ENCODE assay signal across 2 cellular contexts in genomic region chr3:57797701-57798487, GRCh38.
A peak's percentile ranks its signal among the peaks of the same experiment; 100 is the strongest.
TF ChIP-seq lines count a peak whose summit lies in the region.

No MANE protein-coding gene starts in this region.

TF ChIP-seq in HepG2, 621 proteins besides CTCF, POLR2A, EP300 and RAD21 (continues in another document):
- TF ChIP-seq ELF3 (CRISPR knock-in tag; IDR thresholded peaks at IDR 0.05) (0 out of 2 replicates have a peak, but pooled peaks have one; percentile 11), ZNF558 (CRISPR knock-in tag; IDR thresholded peaks at IDR 0.05; ENCODE audit: borderline replicate concordance) (no peak), HOMEZ (CRISPR knock-in tag; IDR thresholded peaks at IDR 0.05; ENCODE audit: low read depth) (peak; percentile 33; the same call in 1 of the 2 replicates), THAP11 (CRISPR knock-in tag; IDR thresholded peaks at IDR 0.05) (0 out of 2 replicates have a peak, but pooled peaks have one; percentile 20), POLR2AphosphoS2 (IDR thresholded peaks at IDR 0.05; ENCODE audit: low read depth, low read length) (no peak), ZSCAN9 (CRISPR knock-in tag; IDR thresholded peaks at IDR 0.05; ENCODE audit: borderline replicate concordance) (no peak), TIGD3 (CRISPR knock-in tag; IDR thresholded peaks at IDR 0.05; ENCODE audit: borderline replicate concordance) (no peak), TCF7 (IDR thresholded peaks at IDR 0.05; ENCODE audit: low read depth) (peak; percentile 56), CREB3 (CRISPR knock-in tag; IDR thresholded peaks at IDR 0.05) (0 out of 2 replicates have a peak, but pooled peaks have one; percentile 37), PAXIP1 (CRISPR knock-in tag; conservative IDR thresholded peaks at IDR 0.05) (peak; percentile 90), KAT8 (CRISPR knock-in tag; IDR thresholded peaks at IDR 0.05) (no peak), HNF4G (IDR thresholded peaks at IDR 0.05; ENCODE audit: borderline replicate concordance, low read depth, low read length) (peak; percentile 83), HNF4G (CRISPR knock-in tag; IDR thresholded peaks at IDR 0.05; ENCODE audit: borderline replicate concordance, low read depth) (no peak), MAZ (IDR thresholded peaks at IDR 0.05; ENCODE audit: borderline replicate concordance, low read depth, low read length) (no peak), MAZ (CRISPR knock-in tag; IDR thresholded peaks at IDR 0.05; ENCODE audit: low read depth) (no peak), SOX5 (CRISPR knock-in tag; IDR thresholded peaks at IDR 0.05; ENCODE audit: borderline replicate concordance) (peak; percentile 52; the same call in 1 of the 2 replicates), CEBPG (CRISPR knock-in tag; IDR thresholded peaks at IDR 0.05) (0 out of 2 replicates have a peak, but pooled peaks have one; percentile 31), FOXA3 (CRISPR knock-in tag; IDR thresholded peaks at IDR 0.05) (peak; percentile 84), SAP130 (CRISPR knock-in tag; IDR thresholded peaks at IDR 0.05; ENCODE audit: low read depth) (peak; percentile 27; the same call in 1 of the 2 replicates), PAX8 (CRISPR knock-in tag; IDR thresholded peaks at IDR 0.05; ENCODE audit: borderline replicate concordance) (no peak), GATAD2A (CRISPR knock-in tag; IDR thresholded peaks at IDR 0.05) (peak; percentile 84), SOX13 (IDR thresholded peaks at IDR 0.05) (no peak), SOX13 (CRISPR knock-in tag; conservative IDR thresholded peaks at IDR 0.05 in 1 of 2, IDR thresholded peaks at IDR 0.05 in 1 of 2) (peak in 1 of 2 experiments; percentile 44; a peak in 1 of 4 replicates), SRY (CRISPR knock-in tag; IDR thresholded peaks at IDR 0.05) (no peak), FOXP1 (IDR thresholded peaks at IDR 0.05) (no peak), FOXP1 (CRISPR knock-in tag; IDR thresholded peaks at IDR 0.05) (peak; percentile 60; the same call in 1 of the 2 replicates), FOXK1 (CRISPR knock-in tag; IDR thresholded peaks at IDR 0.05; ENCODE audit: borderline replicate concordance, low read depth) (peak; percentile 16; the same call in 1 of the 2 replicates), FOXJ3 (CRISPR knock-in tag; IDR thresholded peaks at IDR 0.05; ENCODE audit: borderline replicate concordance) (peak; percentile 72; the same call in 1 of the 2 replicates), ZNF615 (CRISPR knock-in tag; IDR thresholded peaks at IDR 0.05; ENCODE audit: borderline replicate concordance) (no peak)

TF ChIP-seq in HEK293T, 16 proteins besides CTCF, POLR2A, EP300 and RAD21:
- no peak for TF ChIP-seq L3MBTL2 (conservative IDR thresholded peaks at IDR 0.05)
- no peak for TF ChIP-seq SUZ12 (IDR thresholded peaks at IDR 0.05)
- TF ChIP-seq ARNT (IDR thresholded peaks at IDR 0.05): no peak
- no peak for TF ChIP-seq FOXK2 (IDR thresholded peaks at IDR 0.05)
- TF ChIP-seq ZNF384 (IDR thresholded peaks at IDR 0.05): no peak
- no peak for TF ChIP-seq HDGF (IDR thresholded peaks at IDR 0.05; ENCODE audit: borderline replicate concordance)
- no peak for TF ChIP-seq BHLHE40 (IDR thresholded peaks at IDR 0.05; ENCODE audit: borderline replicate concordance)
- no peak for TF ChIP-seq TARDBP (IDR thresholded peaks at IDR 0.05)
- TF ChIP-seq LEF1 (IDR thresholded peaks at IDR 0.05; ENCODE audit: borderline replicate concordance): no peak
- no peak for TF ChIP-seq SP1 (IDR thresholded peaks at IDR 0.05)
- no peak for TF ChIP-seq PKNOX1 (IDR thresholded peaks at IDR 0.05)
- no peak for TF ChIP-seq NFRKB (IDR thresholded peaks at IDR 0.05)
- TF ChIP-seq ELF4 (IDR thresholded peaks at IDR 0.05): no peak
- TF ChIP-seq FOXM1 (IDR thresholded peaks at IDR 0.05; ENCODE audit: borderline replicate concordance): no peak
- no peak for TF ChIP-seq CTBP1 (IDR thresholded peaks at IDR 0.05; ENCODE audit: borderline replicate concordance)
- no peak for TF ChIP-seq FOXA1 (IDR thresholded peaks at IDR 0.05)
